Comparison of ENCODE assay signal across 1 cellular context in genomic region chrX:18440835-18441234, GRCh38.
TF ChIP-seq lines count a peak whose summit lies in the region.

No MANE protein-coding gene starts in this region.

TF ChIP-seq in WTC11, 78 proteins besides CTCF, POLR2A, EP300 and RAD21 (continued from another document):
- no peak for TF ChIP-seq E2F5 (CRISPR knock-in tag; IDR thresholded peaks at IDR 0.05)
- no peak for TF ChIP-seq ZNF219 (CRISPR knock-in tag; IDR thresholded peaks at IDR 0.05; ENCODE audit: borderline replicate concordance)
- no peak for TF ChIP-seq ZNF425 (CRISPR knock-in tag; conservative IDR thresholded peaks at IDR 0.05)
- TF ChIP-seq ATF6 (CRISPR knock-in tag; IDR thresholded peaks at IDR 0.05), result no peak
- no peak for TF ChIP-seq KAT7 (CRISPR knock-in tag; IDR thresholded peaks at IDR 0.05; ENCODE audit: borderline replicate concordance)
- TF ChIP-seq ZNF232 (CRISPR knock-in tag; IDR thresholded peaks at IDR 0.05), result no peak
- no peak for TF ChIP-seq NR1H2 (CRISPR knock-in tag; IDR thresholded peaks at IDR 0.05)
- TF ChIP-seq MYBL2 (CRISPR knock-in tag; IDR thresholded peaks at IDR 0.05), result no peak
- no peak for TF ChIP-seq SP1 (CRISPR knock-in tag; conservative IDR thresholded peaks at IDR 0.05)
- TF ChIP-seq NR2C2 (CRISPR knock-in tag; IDR thresholded peaks at IDR 0.05), result no peak
